In genomic region chr9:104780796-104781395, GRCh38 we compare ENCODE assay signal across 8 cellular contexts. TPM values are rescaled to one million over a fixed set of nuclear protein-coding genes. Genes with fewer than 3 reads are reported as not detected.
DNase-seq lines count a peak whose midpoint lies in the region; ATAC-seq and FAIRE-seq lines count a peak whose summit lies in the region.

No MANE protein-coding gene starts in this region.

- H3K36me3 ChIP-seq in small intestine (ENCODE audit: control insufficient read depth in 2 of 2, insufficient read depth in 2 of 2, low read length in 2 of 2): peaks cover 4 to 11% of the 10 kb centered on the region in 2 donors

- H3K27ac ChIP-seq in small intestine (ENCODE audit: low read depth in 1 of 2, low read length in 1 of 2): no peak overlapping the region

- CTCF ChIA-PET in activated naive CD4-positive, alpha-beta T cell treated with anti-CD3 and anti-CD28 coated beads, Interleukin-2, amount 10 ng/mL, durations not matched to agents 7 days and 5 days (lab: Charles Lee): interaction anchor here (0.6 to 1.9 kb wide), 9 partner anchors 14 to 631 kb away, joined by 3 to 4 read pairs (median 3); partner anchors contain the start of gene NIPSNAP3B

- H3K4me3 Mint-ChIP-seq in activated naive CD4-positive, alpha-beta T cell treated with anti-CD3 and anti-CD28 coated beads, Interleukin-2, amount 10 ng/mL, durations not matched to agents 7 days and 5 days: no peak overlapping the region
- no peak overlapping the region for H3K4me3 Mint-ChIP-seq in effector memory CD8-positive, alpha-beta T cell

- no peak overlapping the region for H3K27ac Mint-ChIP-seq in activated naive CD4-positive, alpha-beta T cell treated with anti-CD3 and anti-CD28 coated beads, Interleukin-2, amount 10 ng/mL, durations not matched to agents 7 days and 5 days
- H3K27ac Mint-ChIP-seq in effector memory CD8-positive, alpha-beta T cell: no peak overlapping the region

- FAIRE-seq in endometrium (lab: Jason Lieb, UNC): peak; percentile 80
- FAIRE-seq in small intestine (lab: Jason Lieb, UNC): peak; percentile 10

- peak; percentile 39 for ATAC-seq in GM21786 (IDR thresholded peaks at IDR 0.05; ENCODE audit: unreplicated experiment)
- ATAC-seq in effector memory CD8-positive, alpha-beta T cell (replicated peaks): no peak

- no peaks in the 10 kb centered on the region for H3K9me3 Mint-ChIP-seq in activated naive CD4-positive, alpha-beta T cell treated with anti-CD3 and anti-CD28 coated beads, Interleukin-2, amount 10 ng/mL, durations not matched to agents 7 days and 5 days
- H3K9me3 Mint-ChIP-seq in effector memory CD8-positive, alpha-beta T cell: no peaks in the 10 kb centered on the region

- H3K27me3 Mint-ChIP-seq in activated naive CD4-positive, alpha-beta T cell treated with anti-CD3 and anti-CD28 coated beads, Interleukin-2, amount 10 ng/mL, durations not matched to agents 7 days and 5 days: no peaks in the 10 kb centered on the region
- peaks cover 0 to 13% of the 10 kb centered on the region in 2 donors for H3K27me3 Mint-ChIP-seq in effector memory CD8-positive, alpha-beta T cell

- no peaks in the 10 kb centered on the region for H3K36me3 Mint-ChIP-seq in activated naive CD4-positive, alpha-beta T cell treated with anti-CD3 and anti-CD28 coated beads, Interleukin-2, amount 10 ng/mL, durations not matched to agents 7 days and 5 days
- H3K36me3 Mint-ChIP-seq in effector memory CD8-positive, alpha-beta T cell (ENCODE audit: insufficient read depth): no peaks in the 10 kb centered on the region

- H3K4me3 ChIP-seq in small intestine (ENCODE audit: low read depth in 1 of 2, low read length in 2 of 2): no peak overlapping the region

- H3K9me3 ChIP-seq in small intestine (ENCODE audit: control insufficient read depth, low read depth): no peaks in the 10 kb centered on the region

- H3K4me1 ChIP-seq in small intestine (ENCODE audit: control insufficient read depth in 2 of 2, insufficient read depth in 1 of 2, low read depth in 1 of 2, low read length in 1 of 2): no peaks in the 10 kb centered on the region

- DNase-seq in DMS53 treated with DMSO at 0.1 percent for 48 hours (lab: John Stamatoyannopoulos, UW; ENCODE audit: unreplicated experiment) (peak; percentile 11), NCI-H69 (lab: John Stamatoyannopoulos, UW) (peak; percentile 43), small intestine (peak; percentile 13), retina (no peak)
- DNase-seq in activated naive CD4-positive, alpha-beta T cell treated with anti-CD3 and anti-CD28 coated beads, Interleukin-2, amount 10 ng/mL, durations not matched to agents 7 days and 5 days: no peak
- DNase-seq in effector memory CD8-positive, alpha-beta T cell: no peak

- 94 to 100% (median 97%) methylated on average over 1 of the region's 1 CpG for WGBS in small intestine, 3 donors

- no peaks in the 10 kb centered on the region for H3K27me3 ChIP-seq in small intestine (ENCODE audit: control insufficient read depth in 2 of 2, insufficient read depth in 2 of 2, low read length in 2 of 2)

- no peaks in the 10 kb centered on the region for H3K4me1 Mint-ChIP-seq in activated naive CD4-positive, alpha-beta T cell treated with anti-CD3 and anti-CD28 coated beads, Interleukin-2, amount 10 ng/mL, durations not matched to agents 7 days and 5 days
- peaks cover 0 to 2% of the 10 kb centered on the region in 2 donors for H3K4me1 Mint-ChIP-seq in effector memory CD8-positive, alpha-beta T cell (ENCODE audit: low read depth in 2 of 2)

RNA-seq across cellular contexts. Expression of gene NIPSNAP3B, which starts 17.0 kb away (rescaled TPM):
- polyA plus RNA-seq in small intestine: 1 to 10 TPM in 1 of 3 donors, under 1 TPM in 1, not detected in 1; 0.67 to 1.1 TPM

RNA-seq across cellular contexts. Expression of gene NIPSNAP3A, which starts 33.4 kb away (rescaled TPM):
- polyA plus RNA-seq in small intestine: 10 to 100 TPM; 26.5 to 39.6 (median 31.1) TPM

Comparison
In these comparisons a context has a peak if more than half of its experiments do, and no peak if none do; other contexts are left out.
1. DNase-seq: peak in DMS53 treated with DMSO at 0.1 percent for 48 hours (single experiment), NCI-H69 (single experiment) and small intestine (single experiment); none in activated naive CD4-positive, alpha-beta T cell treated with anti-CD3 and anti-CD28 coated beads, Interleukin-2, amount 10 ng/mL, durations not matched to agents 7 days and 5 days (single experiment), effector memory CD8-positive, alpha-beta T cell (0 of 3) and retina (single experiment).